9 cellular contexts compared by ENCODE assay signal in genomic region chr1:158336413-158336812, GRCh38. TPM values are rescaled to one million over a fixed set of nuclear protein-coding genes. Genes with fewer than 3 reads are reported as not detected.
"Had no signal": no experiment of that assay in that cellular context is flagged by ENCODE, and none has a peak within 500 bp of the region (broad histone marks: within the 10 kb centered on the region; RNA-seq: fewer than 3 reads in every experiment).

No MANE protein-coding gene starts in this region.

RNA-seq across cellular contexts. Expression of gene CD1B, which starts 5.1 kb away (rescaled TPM):
- total RNA-seq: activated CD8-positive, alpha-beta memory T cell treated with anti-CD3 and anti-CD28 coated beads for 36 hours; activated T-cell treated with anti-CD3 and anti-CD28 coated beads, Interleukin-2, amount 50 U/mL, for 72 hours; aorta; breast epithelium; cerebellum; colonic mucosa; MCF 10A; Peyer's patch; SK-MEL-5 had no signal
- polyA plus RNA-seq: aorta had no signal

RNA-seq across cellular contexts. Expression of gene CD1E, which starts 17.3 kb away (rescaled TPM):
- total RNA-seq: activated CD8-positive, alpha-beta memory T cell treated with anti-CD3 and anti-CD28 coated beads for 36 hours; activated T-cell treated with anti-CD3 and anti-CD28 coated beads, Interleukin-2, amount 50 U/mL, for 72 hours; aorta; cerebellum; MCF 10A; Peyer's patch; SK-MEL-5 had no signal
- polyA plus RNA-seq: aorta had no signal

RNA-seq across cellular contexts. Expression of gene CD1C, which starts 46.7 kb away (rescaled TPM):
- total RNA-seq: cerebellum, MCF 10A, SK-MEL-5 had no signal
